11 cellular contexts compared by ENCODE assay signal in the genomic region with DNA sequence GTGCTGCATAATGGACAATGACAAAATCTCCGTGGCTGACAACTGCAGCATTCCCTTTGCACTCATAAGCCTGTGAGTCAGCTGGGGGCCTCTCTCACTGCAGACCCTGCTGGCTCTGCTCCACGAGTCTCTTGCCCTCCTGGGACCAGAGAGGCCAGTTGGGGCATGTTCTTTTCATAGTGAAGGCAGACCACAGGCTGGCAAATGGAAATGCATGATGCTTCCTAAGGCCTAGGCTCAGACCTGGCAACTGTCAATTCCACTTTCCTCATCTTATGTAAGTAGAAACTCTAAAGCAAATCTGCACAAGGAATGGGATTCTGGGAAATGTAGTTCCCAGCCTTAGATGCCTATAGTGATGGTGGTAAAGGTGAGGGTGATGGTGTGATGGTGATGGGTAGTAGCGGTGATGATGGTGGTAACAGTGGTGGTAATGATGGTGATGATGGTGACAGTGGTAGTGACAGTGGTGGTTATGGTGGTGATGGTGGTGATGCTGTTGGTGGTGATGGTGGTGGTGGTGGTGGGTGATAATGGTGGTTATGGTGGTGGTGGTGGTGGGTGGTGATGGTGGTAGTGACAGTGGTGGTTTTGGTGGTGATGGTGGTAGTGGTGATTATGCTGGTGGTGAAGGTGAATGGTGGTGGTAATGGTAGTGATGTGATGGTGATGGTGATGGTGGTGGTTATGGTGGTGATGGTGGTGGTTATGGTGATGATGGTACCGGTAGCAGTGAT.
DNase-seq lines count a peak whose midpoint lies in the region; ATAC-seq and TF ChIP-seq lines count a peak whose summit lies in the region.
"Had no signal": no experiment of that assay in that cellular context is flagged by ENCODE, and none has a peak within 500 bp of the region (broad histone marks: within the 10 kb centered on the region; RNA-seq: fewer than 3 reads in every experiment).

No MANE protein-coding gene starts in this region.

- TF ChIP-seq CTCF in astrocyte of the spinal cord (IDR thresholded peaks at IDR 0.05; ENCODE audit: low read depth, low read length): no peak
- TF ChIP-seq CTCF in GM10248 (IDR thresholded peaks at IDR 0.05; ENCODE audit: control extremely low read depth, extremely low read depth, low read depth, missing control alignments): no peak

- H3K4me3 ChIP-seq in astrocyte of the spinal cord (ENCODE audit: low read depth, low read length): no peak overlapping the region
- H3K4me3 ChIP-seq in neuronal stem cell (ENCODE audit: low read length in 2 of 2): peak overlapping the region in 1 of 2 donors; percentile 33

- POLR2A ChIA-PET in GM10248 (lab: Yijun Ruan, JAX): no interaction called here

- peaks cover 6 to 12% of the 10 kb centered on the region in 2 donors for H3K9me3 ChIP-seq in neuronal stem cell (replicated peaks in 1 of 2; ENCODE audit: control insufficient read depth in 2 of 2, insufficient read depth in 1 of 2, low read depth in 1 of 2, low read length in 2 of 2)
- H3K9me3 ChIP-seq: Caco-2 had no signal

- no peak overlapping the region for H2BK120ac ChIP-seq in neuronal stem cell (ENCODE audit: low read depth, low read length)

- CTCF ChIA-PET in GM10248 (lab: Yijun Ruan, JAX): no interaction called here

- H3K4ac ChIP-seq in neuronal stem cell (ENCODE audit: low read length): no peak overlapping the region

- ATAC-seq in HG03045 (IDR thresholded peaks at IDR 0.05; ENCODE audit: unreplicated experiment) (no peak), HG02642 (IDR thresholded peaks at IDR 0.05; ENCODE audit: poor library complexity, unreplicated experiment) (no peak)
- ATAC-seq: activated CD8-positive, alpha-beta T cell treated with anti-CD3 and anti-CD28 coated beads for 36 hours; left colon had no signal

- H3K4me1 ChIP-seq in neuronal stem cell (ENCODE audit: control insufficient read depth in 2 of 2, insufficient read depth in 1 of 2, low read depth in 1 of 2, low read length in 2 of 2): peaks cover 14 to 33% of the 10 kb centered on the region in 2 donors

- H2BK15ac ChIP-seq in neuronal stem cell (ENCODE audit: low read length): no peak overlapping the region

- peak overlapping the region; percentile 77 for H4K91ac ChIP-seq in neuronal stem cell (ENCODE audit: low read depth, low read length, poor library complexity)

- no peak overlapping the region for H3K14ac ChIP-seq in neuronal stem cell (ENCODE audit: low read length)

- no peak overlapping the region for H3K9ac ChIP-seq in neuronal stem cell (ENCODE audit: low read depth, low read length, poor library complexity)

- no peak overlapping the region for H4K8ac ChIP-seq in neuronal stem cell (ENCODE audit: low read depth, low read length)

- no peak overlapping the region for H3K27ac ChIP-seq in neuronal stem cell (replicated peaks; ENCODE audit: low read length)

- no CpG with 5 or more reads among the region's 4 CpGs for WGBS in neuronal stem cell (ENCODE audit: extremely low coverage in 2 of 2, insufficient read length in 2 of 2, insufficient replicate concordance in 1 of 2), 2 donors

- H3K4me2 ChIP-seq in neuronal stem cell (ENCODE audit: insufficient read depth, low read length, poor library complexity, severe bottlenecking): no peak overlapping the region

- H3K79me1 ChIP-seq in neuronal stem cell (ENCODE audit: low read depth, low read length): peaks cover 2% of the 10 kb centered on the region

- H3K27me3 ChIP-seq in neuronal stem cell (ENCODE audit: control insufficient read depth in 3 of 3, insufficient read depth in 3 of 3, low read depth in 1 of 3, low read length in 3 of 3): no peaks in the 10 kb centered on the region

- DNase-seq in ELR (ENCODE audit: low read depth): peak; percentile 64
- DNase-seq in NCI-H1694 treated with DMSO at 0.1 percent for 48 hours (lab: John Stamatoyannopoulos, UW): peak; percentile 80
- DNase-seq in astrocyte of the spinal cord (ENCODE audit: low read depth, low spot score): peak; percentile 23
- no peak for DNase-seq in neuronal stem cell (ENCODE audit: low spot score)
- DNase-seq in GM10248 (ENCODE audit: extremely low spot score): no peak
- DNase-seq: activated CD8-positive, alpha-beta T cell treated with anti-CD3 and anti-CD28 coated beads for 36 hours; Caco-2; left colon; stimulated activated CD4-positive, alpha-beta T cell treated with anti-CD3 and anti-CD28 coated beads, Interleukin-2, amount 100 ng/mL, for 24 hours had no signal

- H2BK12ac ChIP-seq in neuronal stem cell (ENCODE audit: low read length): peak overlapping the region; percentile 36

- H3K18ac ChIP-seq in neuronal stem cell (ENCODE audit: low read length): peak overlapping the region; percentile 22

- H3K36me3 ChIP-seq in neuronal stem cell (replicated peaks in 1 of 2; ENCODE audit: control insufficient read depth in 2 of 2, insufficient read depth in 2 of 2, low read length in 2 of 2): no peaks in the 10 kb centered on the region

- H2AK5ac ChIP-seq in neuronal stem cell (ENCODE audit: low read depth, low read length): no peak overlapping the region

- in situ Hi-C loops in astrocyte of the spinal cord (cut with HindIII; ENCODE audit: low sequenced_read_pairs): no loop called here

- peak overlapping the region; percentile 72 for H2AFZ ChIP-seq in neuronal stem cell (ENCODE audit: low read length)

- H2BK5ac ChIP-seq in neuronal stem cell (ENCODE audit: low read length): no peak overlapping the region

- H3K23ac ChIP-seq in neuronal stem cell (ENCODE audit: low read depth, low read length, poor library complexity): no peak overlapping the region

Comparison
In these comparisons a context has a peak if more than half of its experiments do, and no peak if none do; other contexts are left out.
1. DNase-seq: peak in ELR (single experiment), NCI-H1694 treated with DMSO at 0.1 percent for 48 hours (single experiment) and astrocyte of the spinal cord (single experiment); none in neuronal stem cell (single experiment) and GM10248 (single experiment).